Comparison of ENCODE assay signal across 8 cellular contexts in the genomic region with DNA sequence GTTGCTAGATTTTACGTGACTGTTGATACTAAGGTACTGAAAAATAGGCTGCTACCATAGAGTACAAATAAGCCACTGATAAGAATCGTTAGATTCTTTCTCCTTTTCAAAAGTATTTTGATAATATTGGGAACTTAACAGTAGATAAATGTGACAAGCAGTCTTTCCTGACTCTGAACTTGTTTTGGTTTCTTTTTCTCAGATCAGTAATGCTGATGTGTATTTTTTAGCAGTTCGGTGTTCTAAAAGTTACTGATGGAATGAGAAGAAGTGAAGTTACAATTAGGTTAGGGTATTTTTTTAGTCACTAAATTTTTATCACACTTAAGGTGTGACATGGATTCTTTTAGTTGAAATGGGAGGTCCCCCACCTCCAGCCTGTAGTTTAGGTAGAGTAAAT. TPM values are rescaled to one million over a fixed set of nuclear protein-coding genes. Genes with fewer than 3 reads are reported as not detected.
A peak's percentile ranks its signal among the peaks of the same experiment; 100 is the strongest.
DNase-seq lines count a peak whose midpoint lies in the region; ATAC-seq and TF ChIP-seq lines count a peak whose summit lies in the region.

No MANE protein-coding gene starts in this region.

- no peak for DNase-seq in CD4-positive, alpha-beta T cell
- DNase-seq in effector memory CD8-positive, alpha-beta T cell: no peak
- DNase-seq in osteoblast (ENCODE audit: insufficient read length, low spot score, missing footprints): no peak
- DNase-seq in retina: no peak
- DNase-seq in activated CD4-positive, alpha-beta T cell treated with anti-CD3 and anti-CD28 coated beads, Interleukin-2, amount 50 U/mL, for 4 hours: no peak

- intact Hi-C loops in CD4-positive, alpha-beta T cell (cut with DNase I, micrococcal nuclease): loop anchor here (5.0 kb wide), 3 partner anchors 196 to 716 kb away; a partner anchor contains a TSS

- H3K27ac Mint-ChIP-seq in CD4-positive, alpha-beta T cell: peak overlapping the region; percentile 100
- peak overlapping the region; percentile 99 to 100 for H3K27ac Mint-ChIP-seq in effector memory CD8-positive, alpha-beta T cell

- H3K4me3 ChIP-seq in OCI-LY1 (ENCODE audit: low read depth, low read length, poor library complexity, severe bottlenecking): peak overlapping the region; percentile 95
- H3K4me3 ChIP-seq in osteoblast (ENCODE audit: insufficient read depth, low read length): peak overlapping the region; percentile 96

- peak overlapping the region; percentile 94 for H3K9ac ChIP-seq in OCI-LY1 (ENCODE audit: low read length)

- H3K9me3 Mint-ChIP-seq in CD4-positive, alpha-beta T cell: no peaks in the 10 kb centered on the region
- H3K9me3 Mint-ChIP-seq in effector memory CD8-positive, alpha-beta T cell: no peaks in the 10 kb centered on the region

- peaks cover 67% of the 10 kb centered on the region for H3K36me3 Mint-ChIP-seq in CD4-positive, alpha-beta T cell (ENCODE audit: low read depth)
- H3K36me3 Mint-ChIP-seq in effector memory CD8-positive, alpha-beta T cell (ENCODE audit: insufficient read depth): peaks cover 52% of the 10 kb centered on the region

- H3K27ac ChIP-seq in CD4-positive, alpha-beta T cell (ENCODE audit: low read depth, low read length): peak overlapping the region; percentile 7
- H3K27ac ChIP-seq in OCI-LY1 (ENCODE audit: low read depth, low read length, poor library complexity, severe bottlenecking) (no peak overlapping the region), osteoblast (ENCODE audit: low read depth, low read length) (peak overlapping the region; percentile 97)

- TF ChIP-seq CTCF in CD4-positive, alpha-beta T cell (IDR thresholded peaks at IDR 0.05): no peak
- TF ChIP-seq CTCF in OCI-LY1 (IDR thresholded peaks at IDR 0.05; ENCODE audit: low read length): no peak
- TF ChIP-seq CTCF in osteoblast (IDR thresholded peaks at IDR 0.05; ENCODE audit: extremely low read depth, low read depth, low read length): no peak

- H3K4me1 ChIP-seq in OCI-LY1 (ENCODE audit: insufficient read depth, low read length, severe bottlenecking): peaks cover 36% of the 10 kb centered on the region
- H3K4me1 ChIP-seq in osteoblast (ENCODE audit: insufficient read depth, low read length): peaks cover 32% of the 10 kb centered on the region

- H2AFZ ChIP-seq in OCI-LY1 (ENCODE audit: low read length): no peak overlapping the region
- no peak overlapping the region for H2AFZ ChIP-seq in osteoblast (ENCODE audit: low read length)

- POLR2A ChIA-PET in CD4-positive, alpha-beta T cell (lab: Charles Lee): interaction anchor here (1.4 to 2.0 kb wide), 3 partner anchors 11 to 474 kb away, joined by 7 to 11 read pairs (median 7); a partner anchor contains a TSS

- H4K20me1 ChIP-seq in OCI-LY1 (ENCODE audit: insufficient read depth, low read length): 0 out of 2 replicates have a peak, but pooled peaks cover 2% of the 10 kb centered on the region
- H4K20me1 ChIP-seq in osteoblast (ENCODE audit: insufficient read depth, low read length): peaks cover 64% of the 10 kb centered on the region

- H3K9me2 ChIP-seq in OCI-LY1 (ENCODE audit: low read depth, low read length): no peaks in the 10 kb centered on the region

- H3K4me3 Mint-ChIP-seq in CD4-positive, alpha-beta T cell: peak overlapping the region; percentile 95
- H3K4me3 Mint-ChIP-seq in effector memory CD8-positive, alpha-beta T cell: peak overlapping the region; percentile 98 to 100

- no peaks in the 10 kb centered on the region for H3K27me3 ChIP-seq in CD4-positive, alpha-beta T cell (ENCODE audit: control insufficient read depth, insufficient read depth, low read length)
- H3K27me3 ChIP-seq in OCI-LY1 (ENCODE audit: insufficient read depth, low read length): no peaks in the 10 kb centered on the region
- no peaks in the 10 kb centered on the region for H3K27me3 ChIP-seq in osteoblast (ENCODE audit: insufficient read depth, low read length)

- CTCF ChIA-PET in CD4-positive, alpha-beta T cell (lab: Charles Lee): interaction anchor here (0.9 kb wide), 1 partner anchor 37 kb away, joined by 3 read pairs; no protein-coding TSS in a partner anchor

- H3F3A ChIP-seq in OCI-LY1 (ENCODE audit: insufficient read depth, low read length): no peaks in the 10 kb centered on the region

- H3K4me2 ChIP-seq in OCI-LY1 (ENCODE audit: low read length): peak overlapping the region; percentile 74
- H3K4me2 ChIP-seq in osteoblast (ENCODE audit: insufficient read depth, low read length): peak overlapping the region; percentile 86

- peaks cover 75% of the 10 kb centered on the region for H3K4me1 Mint-ChIP-seq in CD4-positive, alpha-beta T cell (ENCODE audit: low read depth)
- peaks cover 34 to 57% of the 10 kb centered on the region in 2 donors for H3K4me1 Mint-ChIP-seq in effector memory CD8-positive, alpha-beta T cell (ENCODE audit: low read depth in 2 of 2)

- H3K36me3 ChIP-seq in OCI-LY1 (ENCODE audit: insufficient read depth, low read length) (peaks cover 31% of the 10 kb centered on the region), osteoblast (ENCODE audit: insufficient read depth, low read length) (peaks cover 6% of the 10 kb centered on the region)

- no peak for ATAC-seq in CD4-positive, alpha-beta T cell (ENCODE audit: poor library complexity)
- ATAC-seq in effector memory CD8-positive, alpha-beta T cell (replicated peaks): no peak
- ATAC-seq in HG02970 (IDR thresholded peaks at IDR 0.05; ENCODE audit: low FRiP score, unreplicated experiment): no peak
- ATAC-seq in GM18868 (IDR thresholded peaks at IDR 0.05; ENCODE audit: unreplicated experiment): no peak

- no peaks in the 10 kb centered on the region for H3K9me3 ChIP-seq in CD4-positive, alpha-beta T cell (ENCODE audit: control insufficient read depth, low read length)
- no peaks in the 10 kb centered on the region for H3K9me3 ChIP-seq in OCI-LY1 (ENCODE audit: low read length)
- H3K9me3 ChIP-seq in osteoblast (ENCODE audit: low read depth, low read length): no peaks in the 10 kb centered on the region

- H3K27me3 Mint-ChIP-seq in CD4-positive, alpha-beta T cell: no peaks in the 10 kb centered on the region
- H3K27me3 Mint-ChIP-seq in effector memory CD8-positive, alpha-beta T cell: no peaks in the 10 kb centered on the region

- H3K79me2 ChIP-seq in OCI-LY1 (ENCODE audit: insufficient read depth, low read length) (peaks cover 66% of the 10 kb centered on the region), osteoblast (ENCODE audit: insufficient read depth, low read length) (peaks cover 72% of the 10 kb centered on the region)

RNA-seq across cellular contexts. Expression of a gene that starts 2.2 kb away (rescaled TPM):
- total RNA-seq in CD4-positive, alpha-beta T cell: 100 to 1,000 TPM; 178 TPM
- total RNA-seq in osteoblast: 26.5 and 31.5 TPM in 2 replicates
